In genomic region chr14:100467046-100467750, GRCh38 we compare ENCODE assay signal across 1 cellular context.
TF ChIP-seq lines count a peak whose summit lies in the region.

No MANE protein-coding gene starts in this region.

TF ChIP-seq in H1, 55 proteins besides CTCF, POLR2A, EP300 and RAD21 (continued from another document):
- no peak for TF ChIP-seq CHD7 (IDR thresholded peaks at IDR 0.05; ENCODE audit: insufficient replicate concordance, low read length)
- TF ChIP-seq BRCA1 (IDR thresholded peaks at IDR 0.05; ENCODE audit: low read depth, low read length), result no peak
- TF ChIP-seq E2F6 (IDR thresholded peaks at IDR 0.05), result no peak
